Comparison of ENCODE assay signal across 14 cellular contexts in the genomic region with DNA sequence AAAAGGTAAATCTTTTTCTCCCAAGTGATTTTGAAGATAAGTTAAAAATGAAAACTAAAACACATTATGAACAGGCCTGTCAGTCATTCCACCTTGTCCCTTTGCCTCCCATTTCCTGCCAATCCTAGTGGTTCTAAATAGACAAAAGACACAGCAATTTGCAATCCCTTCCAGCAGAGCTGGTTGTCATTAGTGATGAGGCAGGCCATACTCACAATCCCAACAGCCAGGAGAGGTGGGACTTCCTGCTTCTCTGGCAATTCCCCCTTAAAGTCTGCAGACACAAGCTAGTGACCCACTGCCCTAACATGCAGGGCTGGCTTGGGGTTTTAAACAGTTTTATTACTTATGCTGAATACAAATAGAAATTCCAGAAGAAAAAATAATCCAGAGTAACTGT. TPM values are rescaled to one million over a fixed set of nuclear protein-coding genes. Genes with fewer than 3 reads are reported as not detected.
A peak's percentile ranks its signal among the peaks of the same experiment; 100 is the strongest.
DNase-seq lines count a peak whose midpoint lies in the region; ATAC-seq lines count a peak whose summit lies in the region.
"Had no signal": no experiment of that assay in that cellular context is flagged by ENCODE, and none has a peak within 500 bp of the region (broad histone marks: within the 10 kb centered on the region; RNA-seq: fewer than 3 reads in every experiment).

No MANE protein-coding gene starts in this region.

- ATAC-seq in GM19467 (IDR thresholded peaks at IDR 0.05; ENCODE audit: unreplicated experiment): no peak
- no peak for ATAC-seq in GM21360 (IDR thresholded peaks at IDR 0.05; ENCODE audit: unreplicated experiment)
- no peak for ATAC-seq in sciatic nerve
- ATAC-seq: CD8-positive, alpha-beta T cell had no signal

- peak; percentile 48 for DNase-seq in activated CD4-positive, alpha-beta T cell treated with anti-CD3 and anti-CD28 coated beads, Interleukin-2, amount 10 ng/mL, durations not matched to agents 24 days and 14 days
- no peak for DNase-seq in activated CD4-positive, alpha-beta T cell treated with anti-CD3 and anti-CD28 coated beads for 48 hours
- peak; percentile 10 for DNase-seq in MG63
- peak; percentile 38 for DNase-seq in iPS DF 19.7 (ENCODE audit: low read depth, low spot score)
- no peak for DNase-seq in sciatic nerve (ENCODE audit: low spot score)
- DNase-seq: BE2C; CD8-positive, alpha-beta T cell; NCI-H187 treated with DMSO at 0.1 percent for 48 hours; NCI-H2227 treated with DMSO at 0.1 percent for 48 hours; NCI-H524 treated with DMSO at 0.1 percent for 48 hours; Right ventricle myocardium superior had no signal

- H3K36me3 ChIP-seq in MG63: no peaks in the 10 kb centered on the region
- H3K36me3 ChIP-seq: BE2C had no signal

- H3K4me3 Mint-ChIP-seq in activated CD4-positive, alpha-beta T cell treated with anti-CD3 and anti-CD28 coated beads, Interleukin-2, amount 10 ng/mL, durations not matched to agents 24 days and 14 days: no peak overlapping the region
- H3K4me3 Mint-ChIP-seq: CD8-positive, alpha-beta T cell; T-helper 1 cell treated with Interleukin-12 subunit alpha and Interleukin-12 subunit beta and Interleukin-4 antibody, amounts not matched to agents 30 μg/mL and 1 μg/mL, for 36 hours had no signal

- H3K4me1 Mint-ChIP-seq in activated CD4-positive, alpha-beta T cell treated with anti-CD3 and anti-CD28 coated beads, Interleukin-2, amount 10 ng/mL, durations not matched to agents 24 days and 14 days: no peaks in the 10 kb centered on the region

- no peaks in the 10 kb centered on the region for H3K9me3 ChIP-seq in MG63
- H3K9me3 ChIP-seq: BE2C had no signal

- H3K27me3 ChIP-seq in MG63: no peaks in the 10 kb centered on the region

- H3K9me3 Mint-ChIP-seq in activated CD4-positive, alpha-beta T cell treated with anti-CD3 and anti-CD28 coated beads, Interleukin-2, amount 10 ng/mL, durations not matched to agents 24 days and 14 days: no peaks in the 10 kb centered on the region
- H3K9me3 Mint-ChIP-seq: CD8-positive, alpha-beta T cell; T-helper 1 cell treated with Interleukin-12 subunit alpha and Interleukin-12 subunit beta and Interleukin-4 antibody, amounts not matched to agents 30 μg/mL and 1 μg/mL, for 36 hours had no signal

- H3K27ac Mint-ChIP-seq in activated CD4-positive, alpha-beta T cell treated with anti-CD3 and anti-CD28 coated beads, Interleukin-2, amount 10 ng/mL, durations not matched to agents 24 days and 14 days: no peak overlapping the region
- H3K27ac Mint-ChIP-seq: CD8-positive, alpha-beta T cell; T-helper 1 cell treated with Interleukin-12 subunit alpha and Interleukin-12 subunit beta and Interleukin-4 antibody, amounts not matched to agents 30 μg/mL and 1 μg/mL, for 36 hours had no signal

- intact Hi-C loops in activated CD4-positive, alpha-beta T cell treated with anti-CD3 and anti-CD28 coated beads, Interleukin-2, amount 10 ng/mL, durations not matched to agents 24 days and 14 days (cut with micrococcal nuclease): no loop called here
- intact Hi-C loops in sciatic nerve (cut with DNase I): no loop called here

- H3K4me3 ChIP-seq in MG63: no peak overlapping the region

- H3K36me3 Mint-ChIP-seq in activated CD4-positive, alpha-beta T cell treated with anti-CD3 and anti-CD28 coated beads, Interleukin-2, amount 10 ng/mL, durations not matched to agents 24 days and 14 days (ENCODE audit: low read depth): no peaks in the 10 kb centered on the region

- no peaks in the 10 kb centered on the region for H3K27me3 Mint-ChIP-seq in activated CD4-positive, alpha-beta T cell treated with anti-CD3 and anti-CD28 coated beads, Interleukin-2, amount 10 ng/mL, durations not matched to agents 24 days and 14 days

RNA-seq across cellular contexts. Expression of a gene that starts 38.4 kb away (rescaled TPM):
- not detected in 2 replicates for total RNA-seq in activated CD4-positive, alpha-beta T cell treated with anti-CD3 and anti-CD28 coated beads, Interleukin-2, amount 10 ng/mL, durations not matched to agents 24 days and 14 days
- total RNA-seq in MG63 (2014; rRNA removed; shearing (Covaris generic); ENCODE audit: low replicate concordance): 1.8 TPM in 1 of 2 replicates, not detected in the other
- total RNA-seq in sciatic nerve: 6.4 TPM
- total RNA-seq: CD8-positive, alpha-beta T cell had no signal

Comparison
In these comparisons a context has a peak if more than half of its experiments do, and no peak if none do; other contexts are left out.
1. DNase-seq: peak in activated CD4-positive, alpha-beta T cell treated with anti-CD3 and anti-CD28 coated beads, Interleukin-2, amount 10 ng/mL, durations not matched to agents 24 days and 14 days (single experiment), MG63 (single experiment) and iPS DF 19.7 (single experiment); none in activated CD4-positive, alpha-beta T cell treated with anti-CD3 and anti-CD28 coated beads for 48 hours (single experiment) and sciatic nerve (single experiment).